ENCODE assay signal across 20 cellular contexts in genomic region chr1:38059632-38060286, GRCh38. TPM values are rescaled to one million over a fixed set of nuclear protein-coding genes. Genes with fewer than 3 reads are reported as not detected.
DNase-seq lines count a peak whose midpoint lies in the region; FAIRE-seq and TF ChIP-seq lines count a peak whose summit lies in the region.
"Had no signal": no experiment of that assay in that cellular context is flagged by ENCODE, and none has a peak within 500 bp of the region (broad histone marks: within the 10 kb centered on the region; RNA-seq: fewer than 3 reads in every experiment).

No MANE protein-coding gene starts in this region.

- DNase-seq in NCI-H1694 treated with DMSO at 0.1 percent for 48 hours (lab: John Stamatoyannopoulos, UW) (peak; percentile 20), NCI-H1694 (lab: John Stamatoyannopoulos, UW) (no peak), neural progenitor cell (ENCODE audit: low spot score) (no peak), frontal cortex (ENCODE audit: low spot score in 2 of 2) (no peak), NCI-H1092 treated with DMSO at 0.1 percent for 48 hours (lab: John Stamatoyannopoulos, UW) (no peak), NCI-H1436 (lab: John Stamatoyannopoulos, UW) (no peak)
- DNase-seq: Calu3; CD4-positive, alpha-beta memory T cell; DMS79; GM23248; NCI-H1417 treated with DMSO at 0.1 percent for 48 hours; NCI-H2081; NCI-H82 had no signal

- H3K36me3 ChIP-seq in HEK293 (ENCODE audit: control insufficient read depth in 2 of 2, insufficient read depth in 1 of 2, low read length in 2 of 2): no peaks in the 10 kb centered on the region
- H3K36me3 ChIP-seq in neural progenitor cell: no peaks in the 10 kb centered on the region

- H3K4me3 ChIP-seq in HEK293 (ENCODE audit: low read depth, low read length): no peak overlapping the region
- no peak overlapping the region for H3K4me3 ChIP-seq in neural progenitor cell
- H3K4me3 ChIP-seq: GM23248 had no signal

- no peak overlapping the region for H3K27ac ChIP-seq in HEK293 (ENCODE audit: extremely low read depth, low read depth, low read length)
- no peak overlapping the region for H3K27ac ChIP-seq in neural progenitor cell
- H3K27ac ChIP-seq: 22Rv1, GM23248, HL-60 had no signal

- CTCF ChIA-PET in HEK293 (lab: Yijun Ruan, JAX): interaction anchor here (3.2 kb wide), 1 partner anchor 12 kb away, joined by 13 read pairs; no protein-coding TSS in a partner anchor

- H3K9me3 ChIP-seq in HEK293 (ENCODE audit: control insufficient read depth, insufficient read depth, low read depth, low read length) (no peaks in the 10 kb centered on the region), neural progenitor cell (ENCODE audit: low read depth) (no peaks in the 10 kb centered on the region)

- no peaks in the 10 kb centered on the region for H3K36me3 Mint-ChIP-seq in brain
- H3K36me3 Mint-ChIP-seq in neural progenitor cell: no peaks in the 10 kb centered on the region
- H3K36me3 Mint-ChIP-seq: CD4-positive, alpha-beta memory T cell had no signal

- peaks cover 50% of the 10 kb centered on the region for H3K79me2 ChIP-seq in neural progenitor cell (ENCODE audit: low read depth)

- H4K20me1 ChIP-seq in neural progenitor cell (ENCODE audit: low read depth): peaks cover 5% of the 10 kb centered on the region

- TF ChIP-seq CTCF in HEK293 (tag by site-specific recombination; IDR thresholded peaks at IDR 0.05): no peak
- TF ChIP-seq CTCF in brain (conservative IDR thresholded peaks at IDR 0.05): no peak
- no peak for TF ChIP-seq CTCF in neural progenitor cell (IDR thresholded peaks at IDR 0.05)

- no peaks in the 10 kb centered on the region for H3K4me1 ChIP-seq in HEK293 (ENCODE audit: control insufficient read depth, insufficient read depth, low read length)
- H3K4me1 ChIP-seq in neural progenitor cell: peaks cover 13% of the 10 kb centered on the region

- no peaks in the 10 kb centered on the region for H3K27me3 ChIP-seq in neural progenitor cell

- no peak overlapping the region for H3K9ac ChIP-seq in neural progenitor cell
- H3K9ac ChIP-seq: GM23248 had no signal

- H3K27me3 Mint-ChIP-seq in brain: peaks cover 12% of the 10 kb centered on the region
- H3K27me3 Mint-ChIP-seq in neural progenitor cell (ENCODE audit: insufficient read depth, low read depth): peaks cover 8% of the 10 kb centered on the region
- H3K27me3 Mint-ChIP-seq: CD4-positive, alpha-beta memory T cell had no signal

- peaks cover 8% of the 10 kb centered on the region for H3F3A ChIP-seq in neural progenitor cell (ENCODE audit: low read depth)

- no peak overlapping the region for H3K4me2 ChIP-seq in neural progenitor cell

- FAIRE-seq in frontal cortex (lab: Jason Lieb, UNC): no peak
- FAIRE-seq: HTR-8/SVneo had no signal

- H2AFZ ChIP-seq in neural progenitor cell (replicated peaks): no peak overlapping the region
- H2AFZ ChIP-seq: GM23248 had no signal

- H3K4me3 Mint-ChIP-seq in brain (peak overlapping the region in 1 of 5 experiments; percentile 37), neural progenitor cell (no peak overlapping the region)
- H3K4me3 Mint-ChIP-seq: CD4-positive, alpha-beta memory T cell had no signal

- peak overlapping the region in 3 of 5 experiments; percentile 9 to 79 (median 17) for H3K27ac Mint-ChIP-seq in brain
- peak overlapping the region; percentile 63 for H3K27ac Mint-ChIP-seq in neural progenitor cell
- H3K27ac Mint-ChIP-seq: CD4-positive, alpha-beta memory T cell had no signal

- peaks cover 43% of the 10 kb centered on the region for H3K4me1 Mint-ChIP-seq in brain
- H3K4me1 Mint-ChIP-seq in neural progenitor cell: peaks cover 37% of the 10 kb centered on the region
- H3K4me1 Mint-ChIP-seq: CD4-positive, alpha-beta memory T cell had no signal

- POLR2A ChIA-PET in HEK293 (lab: Yijun Ruan, JAX): no interaction called here

- H3K9me3 Mint-ChIP-seq in brain (no peaks in the 10 kb centered on the region), neural progenitor cell (no peaks in the 10 kb centered on the region)
- H3K9me3 Mint-ChIP-seq: CD4-positive, alpha-beta memory T cell had no signal

TF ChIP-seq in HEK293, 187 proteins besides CTCF, POLR2A, EP300 and RAD21:
- no peak for TF ChIP-seq ZNF548 (tag by site-specific recombination; IDR thresholded peaks at IDR 0.05)
- TF ChIP-seq GLIS2 (tag by site-specific recombination; IDR thresholded peaks at IDR 0.05): 0 out of 2 replicates have a peak, but pooled peaks have one; percentile 22

RNA-seq across cellular contexts. Expression of gene POU3F1, which starts 13.2 kb away (rescaled TPM):
- 0.81 TPM for polyA plus RNA-seq in brain (ENCODE audit: insufficient read depth, low read depth, low replicate concordance)
- total RNA-seq in neural progenitor cell (ENCODE audit: low replicate concordance) (16.5 and 44.6 TPM in 2 replicates), frontal cortex (9.4 TPM)
- total RNA-seq: Calu3, GM23248, NCI-H460 had no signal
- polyA plus RNA-seq: BJ, GM23248 had no signal

RNA-seq across cellular contexts. Expression of gene UTP11, which starts 47.2 kb away (rescaled TPM):
- polyA plus RNA-seq in brain (ENCODE audit: insufficient read depth, low read depth, low replicate concordance): 29.6 TPM
- total RNA-seq in neural progenitor cell (ENCODE audit: low replicate concordance) (52.4 and 86.0 TPM in 2 replicates), frontal cortex (49.7 TPM)

RNA-seq across cellular contexts. Expression of gene FHL3, which starts 54.4 kb away (rescaled TPM):
- 12.8 TPM for polyA plus RNA-seq in brain (ENCODE audit: insufficient read depth, low read depth, low replicate concordance)
- total RNA-seq in neural progenitor cell (ENCODE audit: low replicate concordance): 8.1 and 21.5 TPM in 2 replicates
- total RNA-seq in frontal cortex: 4.9 TPM
